1 cellular context compared by ENCODE assay signal in the genomic region with DNA sequence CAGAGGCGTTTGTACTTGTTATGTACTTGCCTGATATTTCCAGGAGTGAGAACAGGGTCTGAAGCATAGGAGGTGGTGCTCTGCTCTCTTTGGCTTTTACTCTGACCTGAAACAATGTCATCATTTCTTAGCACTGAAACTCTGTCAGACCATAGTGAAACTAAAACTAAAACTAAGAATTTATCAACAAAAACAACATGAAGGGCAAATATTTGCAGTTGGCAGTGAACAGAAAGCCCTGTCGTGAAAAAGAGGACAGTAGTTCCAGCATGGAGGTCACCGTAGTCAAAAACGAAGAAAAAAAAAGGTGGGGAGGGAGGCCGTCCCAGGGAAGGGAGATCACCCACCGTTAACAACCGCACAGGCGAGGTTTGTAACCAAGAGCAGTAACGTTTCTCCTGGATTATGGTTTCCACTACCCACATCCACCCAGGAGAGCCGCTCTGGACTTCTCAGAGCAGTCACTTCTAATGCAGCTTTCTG.
TF ChIP-seq lines count a peak whose summit lies in the region.

No MANE protein-coding gene starts in this region.

TF ChIP-seq in HepG2, 621 proteins besides CTCF, POLR2A, EP300 and RAD21 (continued from another document and continues in another):
- TF ChIP-seq, protein P1, sequence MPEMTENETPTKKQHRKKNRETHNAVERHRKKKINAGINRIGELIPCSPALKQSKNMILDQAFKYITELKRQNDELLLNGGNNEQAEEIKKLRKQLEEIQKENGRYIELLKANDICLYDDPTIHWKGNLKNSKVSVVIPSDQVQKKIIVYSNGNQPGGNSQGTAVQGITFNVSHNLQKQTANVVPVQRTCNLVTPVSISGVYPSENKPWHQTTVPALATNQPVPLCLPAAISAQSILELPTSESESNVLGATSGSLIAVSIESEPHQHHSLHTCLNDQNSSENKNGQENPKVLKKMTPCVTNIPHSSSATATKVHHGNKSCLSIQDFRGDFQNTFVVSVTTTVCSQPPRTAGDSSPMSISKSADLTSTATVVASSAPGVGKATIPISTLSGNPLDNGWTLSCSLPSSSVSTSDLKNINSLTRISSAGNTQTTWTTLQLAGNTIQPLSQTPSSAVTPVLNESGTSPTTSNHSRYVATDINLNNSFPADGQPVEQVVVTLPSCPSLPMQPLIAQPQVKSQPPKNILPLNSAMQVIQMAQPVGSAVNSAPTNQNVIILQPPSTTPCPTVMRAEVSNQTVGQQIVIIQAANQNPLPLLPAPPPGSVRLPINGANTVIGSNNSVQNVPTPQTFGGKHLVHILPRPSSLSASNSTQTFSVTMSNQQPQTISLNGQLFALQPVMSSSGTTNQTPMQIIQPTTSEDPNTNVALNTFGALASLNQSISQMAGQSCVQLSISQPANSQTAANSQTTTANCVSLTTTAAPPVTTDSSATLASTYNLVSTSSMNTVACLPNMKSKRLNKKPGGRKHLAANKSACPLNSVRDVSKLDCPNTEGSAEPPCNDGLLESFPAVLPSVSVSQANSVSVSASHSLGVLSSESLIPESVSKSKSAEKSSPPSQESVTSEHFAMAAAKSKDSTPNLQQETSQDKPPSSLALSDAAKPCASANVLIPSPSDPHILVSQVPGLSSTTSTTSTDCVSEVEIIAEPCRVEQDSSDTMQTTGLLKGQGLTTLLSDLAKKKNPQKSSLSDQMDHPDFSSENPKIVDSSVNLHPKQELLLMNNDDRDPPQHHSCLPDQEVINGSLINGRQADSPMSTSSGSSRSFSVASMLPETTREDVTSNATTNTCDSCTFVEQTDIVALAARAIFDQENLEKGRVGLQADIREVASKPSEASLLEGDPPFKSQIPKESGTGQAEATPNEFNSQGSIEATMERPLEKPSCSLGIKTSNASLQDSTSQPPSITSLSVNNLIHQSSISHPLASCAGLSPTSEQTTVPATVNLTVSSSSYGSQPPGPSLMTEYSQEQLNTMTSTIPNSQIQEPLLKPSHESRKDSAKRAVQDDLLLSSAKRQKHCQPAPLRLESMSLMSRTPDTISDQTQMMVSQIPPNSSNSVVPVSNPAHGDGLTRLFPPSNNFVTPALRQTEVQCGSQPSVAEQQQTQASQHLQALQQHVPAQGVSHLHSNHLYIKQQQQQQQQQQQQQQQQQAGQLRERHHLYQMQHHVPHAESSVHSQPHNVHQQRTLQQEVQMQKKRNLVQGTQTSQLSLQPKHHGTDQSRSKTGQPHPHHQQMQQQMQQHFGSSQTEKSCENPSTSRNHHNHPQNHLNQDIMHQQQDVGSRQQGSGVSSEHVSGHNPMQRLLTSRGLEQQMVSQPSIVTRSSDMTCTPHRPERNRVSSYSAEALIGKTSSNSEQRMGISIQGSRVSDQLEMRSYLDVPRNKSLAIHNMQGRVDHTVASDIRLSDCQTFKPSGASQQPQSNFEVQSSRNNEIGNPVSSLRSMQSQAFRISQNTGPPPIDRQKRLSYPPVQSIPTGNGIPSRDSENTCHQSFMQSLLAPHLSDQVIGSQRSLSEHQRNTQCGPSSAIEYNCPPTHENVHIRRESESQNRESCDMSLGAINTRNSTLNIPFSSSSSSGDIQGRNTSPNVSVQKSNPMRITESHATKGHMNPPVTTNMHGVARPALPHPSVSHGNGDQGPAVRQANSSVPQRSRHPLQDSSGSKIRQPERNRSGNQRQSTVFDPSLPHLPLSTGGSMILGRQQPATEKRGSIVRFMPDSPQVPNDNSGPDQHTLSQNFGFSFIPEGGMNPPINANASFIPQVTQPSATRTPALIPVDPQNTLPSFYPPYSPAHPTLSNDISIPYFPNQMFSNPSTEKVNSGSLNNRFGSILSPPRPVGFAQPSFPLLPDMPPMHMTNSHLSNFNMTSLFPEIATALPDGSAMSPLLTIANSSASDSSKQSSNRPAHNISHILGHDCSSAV (CRISPR knock-in tag; IDR thresholded peaks at IDR 0.05; ENCODE audit: borderline replicate concordance): no peak
- TF ChIP-seq ZNF121 (CRISPR knock-in tag; IDR thresholded peaks at IDR 0.05) (no peak), TCF7 (IDR thresholded peaks at IDR 0.05; ENCODE audit: low read depth) (no peak), CREM (IDR thresholded peaks at IDR 0.05) (0 out of 2 replicates have a peak, but pooled peaks have one; percentile 10), CREM (CRISPR knock-in tag; IDR thresholded peaks at IDR 0.05) (no peak), ELF4 (CRISPR knock-in tag; IDR thresholded peaks at IDR 0.05; ENCODE audit: borderline replicate concordance) (no peak), ZNF7 (CRISPR knock-in tag; IDR thresholded peaks at IDR 0.05) (no peak), FUBP1 (CRISPR knock-in tag; IDR thresholded peaks at IDR 0.05; ENCODE audit: borderline replicate concordance) (no peak), ZNF841 (CRISPR knock-in tag; IDR thresholded peaks at IDR 0.05; ENCODE audit: borderline replicate concordance) (no peak), NFYC (CRISPR knock-in tag; IDR thresholded peaks at IDR 0.05) (no peak), ZNF331 (CRISPR knock-in tag; IDR thresholded peaks at IDR 0.05) (no peak), FOXA3 (CRISPR knock-in tag; IDR thresholded peaks at IDR 0.05) (peak; percentile 26; the same call in 1 of the 2 replicates), BATF2 (CRISPR knock-in tag; IDR thresholded peaks at IDR 0.05) (no peak), PAX8 (CRISPR knock-in tag; IDR thresholded peaks at IDR 0.05; ENCODE audit: borderline replicate concordance) (no peak), ARID4A (CRISPR knock-in tag; IDR thresholded peaks at IDR 0.05; ENCODE audit: borderline replicate concordance) (peak; percentile 21; the same call in 1 of the 2 replicates), ZNF34 (CRISPR knock-in tag; IDR thresholded peaks at IDR 0.05; ENCODE audit: borderline replicate concordance) (no peak), SALL1 (CRISPR knock-in tag; IDR thresholded peaks at IDR 0.05) (peak; percentile 56), CBX1 (IDR thresholded peaks at IDR 0.05; ENCODE audit: low read depth) (no peak), JUN (CRISPR knock-in tag; IDR thresholded peaks at IDR 0.05) (no peak), ZNF205 (CRISPR knock-in tag; IDR thresholded peaks at IDR 0.05) (0 out of 2 replicates have a peak, but pooled peaks have one; percentile 37), IRF1 (CRISPR knock-in tag; IDR thresholded peaks at IDR 0.05; ENCODE audit: low read depth) (0 out of 2 replicates have a peak, but pooled peaks have one; percentile 37), PITX1 (CRISPR knock-in tag; IDR thresholded peaks at IDR 0.05) (0 out of 2 replicates have a peak, but pooled peaks have one; percentile 19), NR3C1 (CRISPR knock-in tag; IDR thresholded peaks at IDR 0.05) (no peak), ZFX (CRISPR knock-in tag; IDR thresholded peaks at IDR 0.05; ENCODE audit: low read depth) (no peak), ZNF451 (CRISPR knock-in tag; IDR thresholded peaks at IDR 0.05) (no peak), RBFOX2 (IDR thresholded peaks at IDR 0.05; ENCODE audit: low read depth, low read length) (peak; percentile 64), TAF1 (CRISPR knock-in tag; IDR thresholded peaks at IDR 0.05) (peak; percentile 46; the same call in 1 of the 2 replicates), ZNF747 (CRISPR knock-in tag; IDR thresholded peaks at IDR 0.05; ENCODE audit: borderline replicate concordance) (no peak), ZNF761 (CRISPR knock-in tag; conservative IDR thresholded peaks at IDR 0.05) (no peak), MXD4 (CRISPR knock-in tag; IDR thresholded peaks at IDR 0.05) (no peak), PHB2 (IDR thresholded peaks at IDR 0.05; ENCODE audit: partially characterized antibody) (no peak), IRF2 (CRISPR knock-in tag; IDR thresholded peaks at IDR 0.05) (peak; percentile 87), ZNF207 (IDR thresholded peaks at IDR 0.05; ENCODE audit: borderline replicate concordance) (no peak), ZNF362 (CRISPR knock-in tag; IDR thresholded peaks at IDR 0.05; ENCODE audit: borderline replicate concordance) (peak; percentile 67; the same call in 1 of the 2 replicates), RFX1 (IDR thresholded peaks at IDR 0.05) (no peak), RARA (CRISPR knock-in tag; IDR thresholded peaks at IDR 0.05) (0 out of 2 replicates have a peak, but pooled peaks have one; percentile 20), IRX3 (CRISPR knock-in tag; IDR thresholded peaks at IDR 0.05; ENCODE audit: borderline replicate concordance, low read depth) (no peak), ZBTB21 (CRISPR knock-in tag; IDR thresholded peaks at IDR 0.05) (peak; percentile 31; the same call in 1 of the 2 replicates), SOX13 (IDR thresholded peaks at IDR 0.05) (no peak), SOX13 (CRISPR knock-in tag; conservative IDR thresholded peaks at IDR 0.05 in 1 of 2, IDR thresholded peaks at IDR 0.05 in 1 of 2) (0 out of 4 replicates have a peak, but pooled peaks of 1 of the 2 experiments have one; percentile 21), ZSCAN9 (CRISPR knock-in tag; IDR thresholded peaks at IDR 0.05; ENCODE audit: borderline replicate concordance) (0 out of 2 replicates have a peak, but pooled peaks have one; percentile 15), MAZ (IDR thresholded peaks at IDR 0.05; ENCODE audit: borderline replicate concordance, low read depth, low read length) (no peak), MAZ (CRISPR knock-in tag; IDR thresholded peaks at IDR 0.05; ENCODE audit: low read depth) (no peak)
- TF ChIP-seq, protein P2, sequence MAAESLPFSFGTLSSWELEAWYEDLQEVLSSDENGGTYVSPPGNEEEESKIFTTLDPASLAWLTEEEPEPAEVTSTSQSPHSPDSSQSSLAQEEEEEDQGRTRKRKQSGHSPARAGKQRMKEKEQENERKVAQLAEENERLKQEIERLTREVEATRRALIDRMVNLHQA (CRISPR knock-in tag; IDR thresholded peaks at IDR 0.05): no peak
- TF ChIP-seq, protein P3, sequence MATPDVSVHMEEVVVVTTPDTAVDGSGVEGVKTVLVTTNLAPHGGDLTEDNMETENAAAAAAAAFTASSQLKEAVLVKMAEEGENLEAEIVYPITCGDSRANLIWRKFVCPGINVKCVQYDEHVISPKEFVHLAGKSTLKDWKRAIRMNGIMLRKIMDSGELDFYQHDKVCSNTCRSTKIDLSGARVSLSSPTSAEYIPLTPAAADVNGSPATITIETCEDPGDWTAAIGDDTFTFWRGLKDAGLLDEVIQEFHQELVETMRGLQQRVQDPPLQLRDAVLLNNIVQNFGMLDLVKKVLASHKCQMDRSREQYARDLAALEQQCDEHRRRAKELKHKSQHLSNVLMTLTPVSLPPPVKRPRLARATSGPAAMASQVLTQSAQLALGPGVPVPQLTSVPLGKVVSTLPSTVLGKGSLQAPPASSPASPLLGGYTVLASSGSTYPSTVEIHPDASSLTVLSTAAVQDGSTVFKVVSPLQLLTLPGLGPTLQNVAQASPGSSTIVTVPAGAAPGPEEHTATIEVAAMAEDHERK (CRISPR knock-in tag; IDR thresholded peaks at IDR 0.05; ENCODE audit: low read depth): no peak
